12 cellular contexts compared by ENCODE assay signal in the genomic region with DNA sequence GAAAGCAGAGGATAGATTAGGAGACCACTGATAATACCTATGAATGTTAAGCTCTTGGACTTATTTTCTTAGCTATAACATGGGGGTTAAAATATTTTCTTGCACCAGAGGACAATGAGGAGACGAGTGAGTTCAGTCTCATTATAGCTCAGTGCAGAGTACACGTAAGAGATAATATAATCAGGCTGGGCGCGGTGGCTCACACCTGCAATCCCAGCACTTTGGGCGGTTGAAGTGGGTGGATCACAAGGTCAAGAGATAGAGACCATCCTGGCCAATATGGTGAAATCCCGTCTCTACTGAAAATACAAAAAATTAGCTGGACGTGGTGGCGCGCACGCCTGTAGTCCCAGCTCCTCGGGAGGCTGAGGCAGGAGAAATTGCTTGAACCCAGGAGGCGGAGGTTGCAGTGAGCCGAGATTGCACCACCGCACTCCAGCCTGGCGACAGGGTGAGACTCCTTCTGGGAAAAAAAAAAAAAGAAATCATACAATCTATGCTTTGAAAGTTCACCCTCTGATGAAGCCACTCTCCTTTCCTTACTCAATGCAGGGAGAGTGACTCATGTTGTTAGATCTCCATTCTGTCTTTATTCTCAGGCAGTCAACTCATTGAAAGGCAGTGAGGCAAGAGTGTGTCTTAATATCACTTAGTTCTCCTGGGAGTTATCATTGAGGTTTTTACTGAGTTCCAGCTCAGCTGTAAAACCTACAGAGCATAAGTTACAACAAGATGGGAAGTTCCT.
DNase-seq lines count a peak whose midpoint lies in the region; ATAC-seq and TF ChIP-seq lines count a peak whose summit lies in the region.
"Had no signal": no experiment of that assay in that cellular context is flagged by ENCODE, and none has a peak within 500 bp of the region (broad histone marks: within the 10 kb centered on the region; RNA-seq: fewer than 3 reads in every experiment).

No MANE protein-coding gene starts in this region.

- H3K9me1 ChIP-seq in IMR-90 (ENCODE audit: insufficient read depth, low read length), result 0 out of 2 replicates have a peak, but pooled peaks cover 3% of the 10 kb centered on the region

- H3K9ac ChIP-seq in IMR-90 (ENCODE audit: low read depth, low read length), result no peak overlapping the region
- H3K9ac ChIP-seq in mammary epithelial cell (ENCODE audit: insufficient read depth, low read length), result no peak overlapping the region
- H3K9ac ChIP-seq: KMS-11 had no signal

- H3K27ac Mint-ChIP-seq in activated T-helper 2 cell treated with anti-CD3 and anti-CD28 coated beads, Interferon-gamma antibody, Interleukin-2, Interleukin-4, amounts not matched to agents 10 μg/mL and 5 μg/mL and 100 μg/mL, durations not matched to agents 14 hours and 24 hours and 36 hours, result no peak overlapping the region
- H3K27ac Mint-ChIP-seq: T-helper 17 cell had no signal

- H3K56ac ChIP-seq in IMR-90 (ENCODE audit: extremely low read depth, insufficient read depth, low read length), result no peak overlapping the region

- 100% methylated on average over 6 of the region's 15 CpGs; no CpG with 5 or more reads in 1 of the 2 experiments for WGBS in IMR-90 (ENCODE audit: extremely low coverage in 2 of 2, insufficient read length in 1 of 2), 2 experiments
- 95% methylated on average over 12 of the region's 15 CpGs for WGBS in mammary epithelial cell (ENCODE audit: low coverage, missing lambda C conversion rate)

- no peak for TF ChIP-seq POLR2A in IMR-90 (IDR thresholded peaks at IDR 0.05; ENCODE audit: low read depth, low read length)

- H3K14ac ChIP-seq in IMR-90 (replicated peaks; ENCODE audit: low read depth, low read length), result no peak overlapping the region

- no peak overlapping the region for H3K23ac ChIP-seq in IMR-90 (ENCODE audit: low read depth, low read length)

- H2AK5ac ChIP-seq in IMR-90 (ENCODE audit: low read depth, low read length), result no peak overlapping the region

- peak; percentile 82 for DNase-seq in AG10803 (ENCODE audit: low read depth)
- DNase-seq in IMR-90, result peak; percentile 78
- DNase-seq in mammary epithelial cell, result peak; percentile 89
- peak in 1 of 2 donors; percentile 30 for DNase-seq in left colon
- DNase-seq in islet precursor cell, result no peak
- DNase-seq in activated T-helper 2 cell treated with anti-CD3 and anti-CD28 coated beads, Interferon-gamma antibody, Interleukin-2, Interleukin-4, amounts not matched to agents 10 μg/mL and 5 μg/mL and 100 μg/mL, durations not matched to agents 14 hours and 24 hours and 36 hours (ENCODE audit: low spot score), result no peak
- DNase-seq in SJCRH30, result no peak
- DNase-seq: anterior cingulate cortex, NCI-H748 treated with DMSO at 0.1 percent for 48 hours, T-helper 17 cell had no signal

- H3K4me1 ChIP-seq in IMR-90 (ENCODE audit: control insufficient read depth, insufficient read depth, low read length) (no peaks in the 10 kb centered on the region), mammary epithelial cell (ENCODE audit: insufficient read depth, low read length) (no peaks in the 10 kb centered on the region), SJCRH30 (no peaks in the 10 kb centered on the region)

- no peaks in the 10 kb centered on the region for H3K27me3 ChIP-seq in IMR-90 (ENCODE audit: control insufficient read depth, insufficient read depth, low read length)
- no peaks in the 10 kb centered on the region for H3K27me3 ChIP-seq in mammary epithelial cell (ENCODE audit: insufficient read depth, low read length)
- no peaks in the 10 kb centered on the region for H3K27me3 ChIP-seq in SJCRH30

- H3K9me3 ChIP-seq in IMR-90 (ENCODE audit: control insufficient read depth, insufficient read depth, low read length) (no peaks in the 10 kb centered on the region), mammary epithelial cell (replicated peaks; ENCODE audit: insufficient read depth, low read length) (no peaks in the 10 kb centered on the region), SJCRH30 (replicated peaks) (no peaks in the 10 kb centered on the region)

- no peak overlapping the region for H4K91ac ChIP-seq in IMR-90 (ENCODE audit: insufficient read depth, low read depth, low read length)

- no peak overlapping the region for H3K4ac ChIP-seq in IMR-90 (ENCODE audit: low read depth, low read length)

- no peak overlapping the region for H2BK15ac ChIP-seq in IMR-90 (ENCODE audit: low read depth, low read length)

- TF ChIP-seq RAD21 in IMR-90 (IDR thresholded peaks at IDR 0.05; ENCODE audit: low read length), result no peak

- TF ChIP-seq CTCF in AG10803 (conservative IDR thresholded peaks at IDR 0.05; ENCODE audit: low read length), result no peak
- no peak for TF ChIP-seq CTCF in IMR-90 (conservative IDR thresholded peaks at IDR 0.05; ENCODE audit: low read depth, low read length)
- no peak for TF ChIP-seq CTCF in mammary epithelial cell (conservative IDR thresholded peaks at IDR 0.05 in 1 of 2, IDR thresholded peaks at IDR 0.05 in 1 of 2; ENCODE audit: extremely low read depth in 1 of 2, insufficient read depth in 1 of 2, low read depth in 1 of 2, low read length in 2 of 2)

- H3K9me3 Mint-ChIP-seq in activated T-helper 2 cell treated with anti-CD3 and anti-CD28 coated beads, Interferon-gamma antibody, Interleukin-2, Interleukin-4, amounts not matched to agents 10 μg/mL and 5 μg/mL and 100 μg/mL, durations not matched to agents 14 hours and 24 hours and 36 hours, result peaks cover 4% of the 10 kb centered on the region

- dilution Hi-C loops in IMR-90 (cut with HindIII; ENCODE audit: low sequenced_read_pairs, unreplicated experiment) (no loop called here), mammary epithelial cell (cut with HindIII; ENCODE audit: low sequenced_read_pairs) (no loop called here)

- no peak overlapping the region for H3K18ac ChIP-seq in IMR-90 (ENCODE audit: low read depth, low read length)

- H3K36me3 ChIP-seq in IMR-90 (ENCODE audit: control insufficient read depth, insufficient read depth, low read length) (no peaks in the 10 kb centered on the region), mammary epithelial cell (ENCODE audit: insufficient read depth, low read length) (peaks cover 5% of the 10 kb centered on the region), SJCRH30 (peaks cover 14% of the 10 kb centered on the region)

- peaks cover 12% of the 10 kb centered on the region for H3K4me1 Mint-ChIP-seq in activated T-helper 2 cell treated with anti-CD3 and anti-CD28 coated beads, Interferon-gamma antibody, Interleukin-2, Interleukin-4, amounts not matched to agents 10 μg/mL and 5 μg/mL and 100 μg/mL, durations not matched to agents 14 hours and 24 hours and 36 hours (ENCODE audit: low read depth)

- POLR2A ChIA-PET in IMR-90 (lab: Charles Lee; ENCODE audit: unreplicated experiment), result interaction anchor here (0.5 kb wide), 1 partner anchor 28 kb away, joined by 4 read pairs; no protein-coding TSS in a partner anchor

- no peak overlapping the region for H2BK20ac ChIP-seq in IMR-90 (ENCODE audit: low read depth, low read length)

- H3K27me3 Mint-ChIP-seq in activated T-helper 2 cell treated with anti-CD3 and anti-CD28 coated beads, Interferon-gamma antibody, Interleukin-2, Interleukin-4, amounts not matched to agents 10 μg/mL and 5 μg/mL and 100 μg/mL, durations not matched to agents 14 hours and 24 hours and 36 hours (ENCODE audit: low read depth), result no peaks in the 10 kb centered on the region
- H3K27me3 Mint-ChIP-seq: T-helper 17 cell had no signal

- no peaks in the 10 kb centered on the region for H3K79me2 ChIP-seq in mammary epithelial cell (ENCODE audit: insufficient read depth, low read length)

- no peaks in the 10 kb centered on the region for H3K79me1 ChIP-seq in IMR-90 (ENCODE audit: low read depth in 1 of 2, low read length in 2 of 2)

- H4K20me1 ChIP-seq in IMR-90 (ENCODE audit: insufficient read depth, low read length), result no peaks in the 10 kb centered on the region
- H4K20me1 ChIP-seq in mammary epithelial cell (ENCODE audit: insufficient read depth, low read length), result no peaks in the 10 kb centered on the region

- no peak overlapping the region for H4K5ac ChIP-seq in IMR-90 (ENCODE audit: low read depth, low read length)

- H2BK120ac ChIP-seq in IMR-90 (ENCODE audit: low read depth, low read length), result no peak overlapping the region

- no peak overlapping the region for H3K4me3 Mint-ChIP-seq in activated T-helper 2 cell treated with anti-CD3 and anti-CD28 coated beads, Interferon-gamma antibody, Interleukin-2, Interleukin-4, amounts not matched to agents 10 μg/mL and 5 μg/mL and 100 μg/mL, durations not matched to agents 14 hours and 24 hours and 36 hours (ENCODE audit: low read depth)
- H3K4me3 Mint-ChIP-seq: T-helper 17 cell had no signal

- intact Hi-C loops in IMR-90 (cut with micrococcal nuclease), result no loop called here
- intact Hi-C loops in mammary epithelial cell (cut with micrococcal nuclease), result no loop called here
- intact Hi-C loops in left colon (cut with DNase I, micrococcal nuclease), result loop anchor here in 1 of 2 donors (10.0 kb wide), 1 partner anchor 162 kb away; no protein-coding TSS in a partner anchor
- intact Hi-C loops in activated T-helper 2 cell treated with anti-CD3 and anti-CD28 coated beads, Interferon-gamma antibody, Interleukin-2, Interleukin-4, amounts not matched to agents 10 μg/mL and 5 μg/mL and 100 μg/mL, durations not matched to agents 14 hours and 24 hours and 36 hours (cut with micrococcal nuclease), result loop anchor here (10.0 kb wide), 1 partner anchor 132 kb away; a partner anchor contains a TSS

- H3K4me3 ChIP-seq in AG10803 (ENCODE audit: low read length) (no peak overlapping the region), IMR-90 (ENCODE audit: insufficient read depth, low read depth, low read length) (no peak overlapping the region), mammary epithelial cell (replicated peaks in 1 of 3; ENCODE audit: insufficient read depth in 1 of 3, low read depth in 2 of 3, low read length in 3 of 3) (no peak overlapping the region), SJCRH30 (no peak overlapping the region)

- H3K4me2 ChIP-seq in IMR-90 (ENCODE audit: low read depth, low read length) (no peak overlapping the region), mammary epithelial cell (ENCODE audit: insufficient read depth, low read depth, low read length) (no peak overlapping the region)
- H3K4me2 ChIP-seq: KMS-11 had no signal

- H2AK9ac ChIP-seq in IMR-90 (replicated peaks; ENCODE audit: low read depth, low read length, poor library complexity), result no peak overlapping the region

- peak; percentile 79 for ATAC-seq in IMR-90 (ENCODE audit: low read depth)
- peak; percentile 90 for ATAC-seq in left colon
- no peak for ATAC-seq in GM19397 (IDR thresholded peaks at IDR 0.05; ENCODE audit: unreplicated experiment)
- ATAC-seq: T-helper 17 cell had no signal

- H3K36me3 Mint-ChIP-seq in activated T-helper 2 cell treated with anti-CD3 and anti-CD28 coated beads, Interferon-gamma antibody, Interleukin-2, Interleukin-4, amounts not matched to agents 10 μg/mL and 5 μg/mL and 100 μg/mL, durations not matched to agents 14 hours and 24 hours and 36 hours (ENCODE audit: low read depth), result peaks cover 44% of the 10 kb centered on the region

- H3K27ac ChIP-seq in IMR-90 (ENCODE audit: insufficient read depth, low read length) (no peak overlapping the region), mammary epithelial cell (ENCODE audit: insufficient read depth, low read depth, low read length) (no peak overlapping the region), SJCRH30 (no peak overlapping the region)
- H3K27ac ChIP-seq: KMS-11 had no signal

- BruUV-seq in IMR-90 (replicated peaks; lab: Mats Ljungman, UMichigan), result no TSS peak
- BruUV-seq in mammary epithelial cell (replicated peaks; lab: Mats Ljungman, UMichigan), result no TSS peak

- CTCF ChIA-PET in IMR-90 (lab: Yijun Ruan, JAX) (interaction anchor here (0.7 to 1.1 kb wide), 2 partner anchors 8 to 45 kb away, joined by 3 to 7 read pairs; no protein-coding TSS in a partner anchor), mammary epithelial cell (lab: Charles Lee; ENCODE audit: low non-redundant PET) (no interaction called here)

- no peak overlapping the region for H2BK5ac ChIP-seq in IMR-90 (ENCODE audit: low read depth, low read length, poor library complexity, severe bottlenecking)

- H2AFZ ChIP-seq in IMR-90 (replicated peaks; ENCODE audit: low read length, poor library complexity), result no peak overlapping the region
- no peak overlapping the region for H2AFZ ChIP-seq in mammary epithelial cell (ENCODE audit: low read depth, low read length)

- no peak overlapping the region for H4K8ac ChIP-seq in IMR-90 (ENCODE audit: low read depth in 2 of 2, low read length in 2 of 2)

- in situ Hi-C loops in IMR-90 (cut with MboI; ENCODE audit: low sequenced_read_pairs) (no loop called here), mammary epithelial cell (cut with MboI; ENCODE audit: low sequenced_read_pairs in 2 of 2) (loop anchor here (10.0 to 25.0 kb wide), 2 partner anchors 125 to 132 kb away; a partner anchor contains a TSS)

Comparison
In these comparisons a context has a peak if more than half of its experiments do, and no peak if none do; other contexts are left out.
1. DNase-seq: peak in AG10803 (single experiment), IMR-90 (single experiment) and mammary epithelial cell (single experiment); none in islet precursor cell (single experiment), activated T-helper 2 cell treated with anti-CD3 and anti-CD28 coated beads, Interferon-gamma antibody, Interleukin-2, Interleukin-4, amounts not matched to agents 10 μg/mL and 5 μg/mL and 100 μg/mL, durations not matched to agents 14 hours and 24 hours and 36 hours (single experiment) and SJCRH30 (0 of 2).